ENCODE assay signal across 9 cellular contexts in the genomic region with DNA sequence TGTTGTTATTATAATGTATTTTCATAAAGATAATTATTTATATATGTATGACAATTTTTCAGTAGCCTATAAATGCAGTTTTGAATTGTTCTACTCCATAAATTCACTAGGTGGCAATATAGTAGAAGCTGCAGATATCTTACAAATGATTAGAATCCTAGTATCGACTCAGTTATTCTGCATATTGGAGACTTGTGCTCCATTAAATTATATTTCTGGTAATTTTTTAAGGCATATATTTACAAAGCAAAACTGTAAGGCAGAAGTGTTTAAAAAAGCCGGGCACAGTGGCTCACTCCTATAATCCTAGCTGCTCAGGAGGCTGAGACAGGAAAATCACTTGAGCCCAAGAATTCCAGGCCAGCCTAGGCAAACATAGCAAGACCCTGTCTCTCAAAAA. TPM values are rescaled to one million over a fixed set of nuclear protein-coding genes. Genes with fewer than 3 reads are reported as not detected.
DNase-seq lines count a peak whose midpoint lies in the region; ATAC-seq and TF ChIP-seq lines count a peak whose summit lies in the region.
"Had no signal": no experiment of that assay in that cellular context is flagged by ENCODE, and none has a peak within 500 bp of the region (broad histone marks: within the 10 kb centered on the region; RNA-seq: fewer than 3 reads in every experiment).

No MANE protein-coding gene starts in this region.

- no peak overlapping the region for H3K9ac ChIP-seq in OCI-LY1 (ENCODE audit: low read length)

- ATAC-seq in GM19328 (IDR thresholded peaks at IDR 0.05; ENCODE audit: unreplicated experiment) (no peak), HG02610 (IDR thresholded peaks at IDR 0.05; ENCODE audit: unreplicated experiment) (no peak)

- no peak overlapping the region for H3K4me3 ChIP-seq in A673 (ENCODE audit: low read depth, low read length, poor library complexity, severe bottlenecking)
- H3K4me3 ChIP-seq in GM12865 (ENCODE audit: low read depth, low read length): no peak overlapping the region
- H3K4me3 ChIP-seq in OCI-LY1 (ENCODE audit: low read depth, low read length, poor library complexity, severe bottlenecking): no peak overlapping the region

- no peaks in the 10 kb centered on the region for H3K36me3 Mint-ChIP-seq in activated CD4-positive, alpha-beta memory T cell treated with anti-CD3 and anti-CD28 coated beads for 36 hours

- H2AFZ ChIP-seq in OCI-LY1 (ENCODE audit: low read length): no peak overlapping the region

- H3K4me1 ChIP-seq in A673 (ENCODE audit: insufficient read depth, low read length, poor library complexity, severe bottlenecking): no peaks in the 10 kb centered on the region
- no peaks in the 10 kb centered on the region for H3K4me1 ChIP-seq in OCI-LY1 (ENCODE audit: insufficient read depth, low read length, severe bottlenecking)

- POLR2A ChIA-PET in A673 (lab: Charles Lee; ENCODE audit: low non-redundant PET): no interaction called here
- POLR2A ChIA-PET in activated CD4-positive, alpha-beta memory T cell treated with anti-CD3 and anti-CD28 coated beads for 36 hours (lab: Charles Lee): no interaction called here

- no peaks in the 10 kb centered on the region for H4K20me1 ChIP-seq in OCI-LY1 (ENCODE audit: insufficient read depth, low read length)

- no peak overlapping the region for H3K4me2 ChIP-seq in OCI-LY1 (ENCODE audit: low read length)

- H3K4me1 Mint-ChIP-seq in activated CD4-positive, alpha-beta memory T cell treated with anti-CD3 and anti-CD28 coated beads for 36 hours (ENCODE audit: low read depth): peaks cover 4% of the 10 kb centered on the region

- H3K9me3 Mint-ChIP-seq in activated CD4-positive, alpha-beta memory T cell treated with anti-CD3 and anti-CD28 coated beads for 36 hours: no peaks in the 10 kb centered on the region

- H3K4me3 Mint-ChIP-seq in activated CD4-positive, alpha-beta memory T cell treated with anti-CD3 and anti-CD28 coated beads for 36 hours: no peak overlapping the region

- TF ChIP-seq CTCF in A673 (conservative IDR thresholded peaks at IDR 0.05; ENCODE audit: low read depth, low read length): peak; percentile 62; the same call in 1 of the 2 replicates
- no peak for TF ChIP-seq CTCF in GM12865 (IDR thresholded peaks at IDR 0.05; ENCODE audit: insufficient read depth, low read depth, low read length, missing control alignments)
- TF ChIP-seq CTCF in OCI-LY1 (IDR thresholded peaks at IDR 0.05; ENCODE audit: low read length): peak; percentile 37

- H3K27ac ChIP-seq in A673 (ENCODE audit: low read depth, low read length, poor library complexity, severe bottlenecking) (no peak overlapping the region), OCI-LY1 (ENCODE audit: low read depth, low read length, poor library complexity, severe bottlenecking) (no peak overlapping the region)

- no peak overlapping the region for H3K27ac Mint-ChIP-seq in activated CD4-positive, alpha-beta memory T cell treated with anti-CD3 and anti-CD28 coated beads for 36 hours

- H3K27me3 ChIP-seq in A673 (replicated peaks; ENCODE audit: insufficient read depth, low read depth, low read length, poor library complexity): no peaks in the 10 kb centered on the region
- no peaks in the 10 kb centered on the region for H3K27me3 ChIP-seq in OCI-LY1 (ENCODE audit: insufficient read depth, low read length)

- intact Hi-C loops in A673 (cut with micrococcal nuclease; ENCODE audit: unreplicated experiment): no loop called here
- intact Hi-C loops in activated CD4-positive, alpha-beta memory T cell treated with anti-CD3 and anti-CD28 coated beads for 36 hours (cut with micrococcal nuclease): no loop called here

- no peaks in the 10 kb centered on the region for H3K9me2 ChIP-seq in OCI-LY1 (ENCODE audit: low read depth, low read length)

- 0 out of 2 replicates have a peak, but pooled peaks cover 3% of the 10 kb centered on the region for H3F3A ChIP-seq in OCI-LY1 (ENCODE audit: insufficient read depth, low read length)

- CTCF ChIA-PET in A673 (lab: Charles Lee): no interaction called here
- CTCF ChIA-PET in activated CD4-positive, alpha-beta memory T cell treated with anti-CD3 and anti-CD28 coated beads for 36 hours (lab: Charles Lee): interaction anchor here (1.3 to 1.8 kb wide), 2 partner anchors 9 to 106 kb away, joined by 4 to 6 read pairs; no protein-coding TSS in a partner anchor

- BruUV-seq in A673 (replicated peaks; lab: Mats Ljungman, UMichigan): no TSS peak

- DNase-seq in A673 (ENCODE audit: low spot score) (peak; percentile 18), GM12865 (ENCODE audit: low read depth) (peak; percentile 11), fibroblast of gingiva (ENCODE audit: low read depth) (peak; percentile 13), COLO829 (ENCODE audit: low spot score) (no peak)
- DNase-seq in activated CD4-positive, alpha-beta memory T cell treated with anti-CD3 and anti-CD28 coated beads for 36 hours: no peak
- DNase-seq: activated gamma-delta T cell treated with Interleukin-2 at 50 U/mL for 16 hours had no signal

- H3K9me3 ChIP-seq in A673 (ENCODE audit: low read depth, low read length, poor library complexity, severe bottlenecking) (no peaks in the 10 kb centered on the region), OCI-LY1 (ENCODE audit: low read length) (no peaks in the 10 kb centered on the region)

- H3K27me3 Mint-ChIP-seq in activated CD4-positive, alpha-beta memory T cell treated with anti-CD3 and anti-CD28 coated beads for 36 hours: no peaks in the 10 kb centered on the region

- H3K79me2 ChIP-seq in OCI-LY1 (ENCODE audit: insufficient read depth, low read length): no peaks in the 10 kb centered on the region

- H3K36me3 ChIP-seq in A673 (ENCODE audit: insufficient read depth, low read length, poor library complexity, severe bottlenecking): peaks cover 10% of the 10 kb centered on the region
- peaks cover 22% of the 10 kb centered on the region; the same call in 1 of the 2 replicates for H3K36me3 ChIP-seq in OCI-LY1 (ENCODE audit: insufficient read depth, low read length)

RNA-seq across cellular contexts. Expression of gene DPY19L3, which starts 58.7 kb away (rescaled TPM):
- 62.7 and 70.5 TPM in 2 replicates for total RNA-seq in A673 (2021)
- 10 to 100 TPM; 12.4 to 14.9 TPM for total RNA-seq in activated CD4-positive, alpha-beta memory T cell treated with anti-CD3 and anti-CD28 coated beads for 36 hours

Comparison
In these comparisons a context has a peak if more than half of its experiments do, and no peak if none do; other contexts are left out.
1. DNase-seq: peak in A673 (single experiment), GM12865 (single experiment) and fibroblast of gingiva (single experiment); none in COLO829 (single experiment) and activated CD4-positive, alpha-beta memory T cell treated with anti-CD3 and anti-CD28 coated beads for 36 hours (single experiment).